In genomic region chr19:18848860-18849661, GRCh38 we compare ENCODE assay signal across 8 cellular contexts. TPM values are rescaled to one million over a fixed set of nuclear protein-coding genes. Genes with fewer than 3 reads are reported as not detected.
DNase-seq lines count a peak whose midpoint lies in the region; ATAC-seq and TF ChIP-seq lines count a peak whose summit lies in the region.

No MANE protein-coding gene starts in this region.

- ATAC-seq in Panc1: no peak
- no peak for ATAC-seq in effector memory CD8-positive, alpha-beta T cell (replicated peaks)
- ATAC-seq in HG02623 (IDR thresholded peaks at IDR 0.05; ENCODE audit: unreplicated experiment): no peak
- ATAC-seq in HG02798 (IDR thresholded peaks at IDR 0.05; ENCODE audit: poor library complexity, unreplicated experiment): no peak
- ATAC-seq in HG02678 (IDR thresholded peaks at IDR 0.05; ENCODE audit: unreplicated experiment): no peak

- H3K27ac Mint-ChIP-seq in effector memory CD8-positive, alpha-beta T cell: peak overlapping the region; percentile 83 to 90

- H3K4me1 ChIP-seq in BLaER1 (peaks cover 67% of the 10 kb centered on the region), Panc1 (ENCODE audit: control insufficient read depth, insufficient read depth, low read length) (no peaks in the 10 kb centered on the region), muscle layer of colon (ENCODE audit: insufficient read depth, low read length) (peaks cover 57% of the 10 kb centered on the region)

- no peak overlapping the region for H3K4me3 ChIP-seq in BLaER1
- no peak overlapping the region for H3K4me3 ChIP-seq in Panc1 (ENCODE audit: low read depth in 2 of 2, low read length in 2 of 2)
- H3K4me3 ChIP-seq in muscle layer of colon (ENCODE audit: low read depth in 1 of 2, low read length in 2 of 2): no peak overlapping the region

- H3K36me3 ChIP-seq in BLaER1 (peaks cover 80% of the 10 kb centered on the region), Panc1 (ENCODE audit: control insufficient read depth, insufficient read depth, low read length) (no peaks in the 10 kb centered on the region; the same call in 1 of the 2 replicates), muscle layer of colon (ENCODE audit: insufficient read depth, low read length) (peaks cover 45% of the 10 kb centered on the region)

- CTCF ChIA-PET in Panc1 (lab: Charles Lee): no interaction called here

- peaks cover 98% of the 10 kb centered on the region for H4K20me1 ChIP-seq in BLaER1

- H3K27me3 ChIP-seq in BLaER1 (no peaks in the 10 kb centered on the region), Panc1 (ENCODE audit: control insufficient read depth, insufficient read depth, low read length) (no peaks in the 10 kb centered on the region), muscle layer of colon (ENCODE audit: control insufficient read depth in 1 of 2, insufficient read depth in 2 of 2, low read length in 2 of 2) (no peaks in the 10 kb centered on the region)

- peak overlapping the region; percentile 86 for H3K4me2 ChIP-seq in BLaER1

- H3K4me1 Mint-ChIP-seq in effector memory CD8-positive, alpha-beta T cell (ENCODE audit: low read depth in 2 of 2): peaks cover 45 to 49% of the 10 kb centered on the region in 2 donors

- H3K9ac ChIP-seq in BLaER1: peak overlapping the region; percentile 51
- H3K9ac ChIP-seq in muscle layer of colon (ENCODE audit: low read length): no peak overlapping the region

- TF ChIP-seq CTCF in Panc1 (IDR thresholded peaks at IDR 0.05): no peak

- in situ Hi-C loops in Panc1 (cut with HindIII; ENCODE audit: low pct_unique_long_range_greater_than_20kb, low sequenced_read_pairs): no loop called here

- H3K27ac ChIP-seq in BLaER1: peak overlapping the region; percentile 58
- H3K27ac ChIP-seq in Panc1 (ENCODE audit: low read length): no peak overlapping the region
- H3K27ac ChIP-seq in muscle layer of colon (ENCODE audit: low read depth, low read length): peak overlapping the region; percentile 56

- H3K9me3 Mint-ChIP-seq in effector memory CD8-positive, alpha-beta T cell: no peaks in the 10 kb centered on the region

- peak overlapping the region; percentile 47 to 76 for H3K4me3 Mint-ChIP-seq in effector memory CD8-positive, alpha-beta T cell

- no peaks in the 10 kb centered on the region for H3K27me3 Mint-ChIP-seq in effector memory CD8-positive, alpha-beta T cell

- BruUV-seq in Panc1 (replicated peaks; lab: Mats Ljungman, UMichigan): TSS peak; percentile 30

- DNase-seq in Panc1 (ENCODE audit: low read depth, low spot score) (no peak), NCI-H226 (no peak)
- no peak for DNase-seq in effector memory CD8-positive, alpha-beta T cell

- POLR2A ChIA-PET in Panc1 (lab: Charles Lee): no interaction called here

- intact Hi-C loops in Panc1 (cut with micrococcal nuclease; ENCODE audit: unreplicated experiment): loop anchor here (5.0 to 10.0 kb wide), 2 partner anchors 64 to 257 kb away; no protein-coding TSS in a partner anchor

- peaks cover 71% of the 10 kb centered on the region for H3K36me3 Mint-ChIP-seq in effector memory CD8-positive, alpha-beta T cell (ENCODE audit: insufficient read depth)

- no peaks in the 10 kb centered on the region for H3K9me3 ChIP-seq in BLaER1
- no peaks in the 10 kb centered on the region for H3K9me3 ChIP-seq in Panc1 (ENCODE audit: control insufficient read depth, insufficient read depth, low read depth, low read length)
- H3K9me3 ChIP-seq in muscle layer of colon (ENCODE audit: low read length): no peaks in the 10 kb centered on the region

RNA-seq across cellular contexts. Expression of gene UPF1, which starts 17.3 kb away (rescaled TPM):
- total RNA-seq in Panc1 (2021; ENCODE audit: unreplicated experiment): 62.2 TPM
- 53.7 TPM for polyA plus RNA-seq in Panc1 (2012; ENCODE audit: insufficient read length)

RNA-seq across cellular contexts. Expression of gene CERS1, which starts 46.9 kb away (rescaled TPM):
- total RNA-seq in Panc1 (2021; ENCODE audit: unreplicated experiment): 4.5 TPM
- 8.8 TPM for polyA plus RNA-seq in Panc1 (2012; ENCODE audit: insufficient read length)

RNA-seq across cellular contexts. Expression of gene COMP, which starts 58.0 kb away (rescaled TPM):
- 0.69 TPM for total RNA-seq in Panc1 (2021; ENCODE audit: unreplicated experiment)
- 0.80 TPM for polyA plus RNA-seq in Panc1 (2012; ENCODE audit: insufficient read length)
